18 cellular contexts compared by ENCODE assay signal in genomic region chr6:116596815-116597214, GRCh38. TPM values are rescaled to one million over a fixed set of nuclear protein-coding genes. Genes with fewer than 3 reads are reported as not detected.
DNase-seq lines count a peak whose midpoint lies in the region; ATAC-seq, FAIRE-seq and TF ChIP-seq lines count a peak whose summit lies in the region.
"Had no signal": no experiment of that assay in that cellular context is flagged by ENCODE, and none has a peak within 500 bp of the region (broad histone marks: within the 10 kb centered on the region; RNA-seq: fewer than 3 reads in every experiment).

No MANE protein-coding gene starts in this region.

- no peak overlapping the region for H3K27ac ChIP-seq in K562 (ENCODE audit: extremely low read depth, low read depth, low read length)
- H3K27ac ChIP-seq: suprapubic skin had no signal

- H3K4me3 ChIP-seq in K562, result no peak overlapping the region
- no peak overlapping the region for H3K4me3 ChIP-seq in mucosa of descending colon
- H3K4me3 ChIP-seq: suprapubic skin had no signal

- H3K4me1 ChIP-seq in K562 (replicated peaks in 1 of 2; ENCODE audit: control insufficient read depth in 2 of 2, insufficient read depth in 2 of 2, low read length in 2 of 2) (no peaks in the 10 kb centered on the region), mucosa of descending colon (ENCODE audit: low read depth) (no peaks in the 10 kb centered on the region)
- H3K4me1 ChIP-seq: suprapubic skin had no signal

- FAIRE-seq in GM12892 (lab: Jason Lieb, UNC), result peak; percentile 42
- no peak for FAIRE-seq in K562 (lab: Jason Lieb, UNC)

- H3K4me2 ChIP-seq in K562 (ENCODE audit: insufficient read depth, low read length), result no peak overlapping the region

- CTCF ChIA-PET in K562 (lab: Yijun Ruan, JAX; ENCODE audit: low intra/inter-chr PET ratio), result no interaction called here

- POLR2A ChIA-PET in K562 (lab: Yijun Ruan, JAX), result interaction anchor here (1.1 kb wide), 1 partner anchor 26 kb away, joined by 3 read pairs; the partner anchor contains the start of gene RWDD1

- TF ChIP-seq RAD21 in K562 (CRISPR knock-in tag; conservative IDR thresholded peaks at IDR 0.05 in 1 of 2, IDR thresholded peaks at IDR 0.05 in 1 of 2), result no peak

- no peak overlapping the region for H2AFZ ChIP-seq in K562 (ENCODE audit: low read depth, low read length)

- no peaks in the 10 kb centered on the region for H3K9me1 ChIP-seq in K562 (ENCODE audit: control insufficient read depth, insufficient read depth, low read length)

- no TSS peak for BruUV-seq in K562 (replicated peaks; lab: Mats Ljungman, UMichigan)

- H3K36me3 ChIP-seq in K562 (ENCODE audit: control insufficient read depth, insufficient read depth, low read length) (peaks cover 22% of the 10 kb centered on the region; the same call in 2 of the 3 replicates), mucosa of descending colon (ENCODE audit: low read depth) (no peaks in the 10 kb centered on the region)

- intact Hi-C loops in K562 (cut with micrococcal nuclease) (no loop called here), mucosa of descending colon (cut with DNase I, micrococcal nuclease) (no loop called here)

- no peak overlapping the region for H3K9ac ChIP-seq in K562 (ENCODE audit: insufficient read depth in 1 of 2, low read depth in 2 of 2, low read length in 2 of 2)

- DNase-seq in GM12892 (ENCODE audit: insufficient read length) (no peak), LHCN-M2 (ENCODE audit: low read depth) (peak; percentile 23), K562 (ENCODE audit: extremely low read depth in 1 of 4, low spot score in 3 of 4) (peak in 3 of 4 experiments; percentile 17 to 34 (median 19)), kidney glomerular epithelial cell (lab: John Stamatoyannopoulos, UW) (peak; percentile 10), HuH-7.5 (ENCODE audit: low spot score) (no peak), mucosa of descending colon (no peak), UCSD-AML1 (lab: John Stamatoyannopoulos, UW; ENCODE audit: unreplicated experiment) (no peak), NCI-H2196 treated with DMSO at 0.1 percent for 48 hours (lab: John Stamatoyannopoulos, UW; ENCODE audit: unreplicated experiment) (no peak)
- DNase-seq: activated CD4-positive, alpha-beta memory T cell treated with anti-CD3 and anti-CD28 coated beads, Interleukin-2, amount 10 ng/mL, durations not matched to agents 7 days and 5 days; caudate nucleus; CD4-positive, CD25-positive, alpha-beta regulatory T cell; NCI-H1417 had no signal

- no peaks in the 10 kb centered on the region for H3K9me3 ChIP-seq in K562 (replicated peaks; ENCODE audit: control insufficient read depth, insufficient read depth, low read depth, low read length)
- no peaks in the 10 kb centered on the region for H3K9me3 ChIP-seq in mucosa of descending colon
- H3K9me3 ChIP-seq: suprapubic skin had no signal

- ATAC-seq in K562, result peak; percentile 49; the same call in 1 of the 3 replicates
- ATAC-seq in mucosa of descending colon, result no peak
- ATAC-seq: Panc1 had no signal

- in situ Hi-C loops in K562 (cut with MboI), result no loop called here

- WGBS in K562 (ENCODE audit: insufficient coverage, low coverage, missing lambda C conversion rate), result 21% methylated on average over 2 of the region's 4 CpGs

- no peak for TF ChIP-seq EP300 in K562 (IDR thresholded peaks at IDR 0.05; ENCODE audit: low read length)

- no peaks in the 10 kb centered on the region for H3K27me3 ChIP-seq in K562 (ENCODE audit: control insufficient read depth in 2 of 2, insufficient read depth in 2 of 2, low read length in 2 of 2)
- H3K27me3 ChIP-seq: suprapubic skin had no signal

- TF ChIP-seq POLR2A in GM12892 (IDR thresholded peaks at IDR 0.05; ENCODE audit: low read depth, low read length) (no peak), K562 (conservative IDR thresholded peaks at IDR 0.05) (no peak)

- no peaks in the 10 kb centered on the region for H4K20me1 ChIP-seq in K562 (replicated peaks; ENCODE audit: control insufficient read depth, insufficient read depth, low read length)

- no peaks in the 10 kb centered on the region for H3K79me2 ChIP-seq in K562 (ENCODE audit: control insufficient read depth, insufficient read depth, low read length)

- no peak for TF ChIP-seq CTCF in K562 (IDR thresholded peaks at IDR 0.05 in 2 of 3, conservative IDR thresholded peaks at IDR 0.05 in 1 of 3; ENCODE audit: insufficient read depth in 2 of 3, low read depth in 1 of 3, low read length in 3 of 3)
- no peak for TF ChIP-seq CTCF in mucosa of descending colon (IDR thresholded peaks at IDR 0.05)

RNA-seq across cellular contexts. Expression of gene RSPH4A, which starts 19.5 kb away (rescaled TPM):
- polyA plus RNA-seq in GM12892 (2012; ENCODE audit: missing spikeins), result not detected
- 0.26 and 0.57 TPM in 2 replicates for total RNA-seq in LHCN-M2 (2014; rRNA removed)
- 0.17 TPM for polyA plus RNA-seq in LHCN-M2 (2012)
- 0.18 TPM in 1 of 2 replicates, not detected in the other for total RNA-seq in K562 (2011; cell fraction: chromatin; rRNA removed; ENCODE audit: low replicate concordance)
- not detected in 2 replicates for total RNA-seq in K562 (2011; cell fraction: nucleolus; rRNA removed)
- total RNA-seq in K562 (2011; cell fraction: nucleoplasm; rRNA removed), result 0.46 TPM in 1 of 2 replicates, not detected in the other
- 0.14 TPM in 1 of 2 replicates, not detected in the other for total RNA-seq in K562 (2014; rRNA removed)
- 0.11 and 0.32 TPM in 2 replicates for total RNA-seq in K562 (2014; rRNA removed; fragmentation: Illumina TruSeq; extraction: Trizol)
- 0.29 and 0.30 TPM in 2 replicates for total RNA-seq in K562 (2015; rRNA removed; fragmentation: Illumina TruSeq; extraction: Trizol)
- total RNA-seq in K562 (2021), result 0.11 TPM in 2 replicates
- polyA plus RNA-seq in K562 (2011; rRNA removed), result 0.04 and 0.19 TPM in 2 replicates
- polyA plus RNA-seq in K562 (2011; cell fraction: cytosol; rRNA removed), result 0.10 TPM in 1 of 2 replicates, not detected in the other
- polyA plus RNA-seq in K562 (2011; cell fraction: nucleus; rRNA removed), result 0.33 and 0.42 TPM in 2 replicates
- polyA plus RNA-seq in K562 (2012), result 0.12 and 0.24 TPM in 2 replicates
- 0.29 and 0.30 TPM in 2 replicates for polyA plus RNA-seq in K562 (2014; fragmentation: Illumina TruSeq; extraction: Trizol)
- under 1 TPM; 0.07 to 0.08 TPM for polyA plus RNA-seq in K562 (2014; fragmentation: Nextera tagmentation; extraction: Ambion mirVana)
- 0.03 and 0.15 TPM in 2 replicates for polyA plus RNA-seq in K562 (2014; rRNA removed)
- 0.14 and 0.15 TPM in 2 replicates for polyA minus RNA-seq in K562 (2011; rRNA and poly(A)+ RNA removed)
- polyA minus RNA-seq in K562 (2011; cell fraction: cytosol; rRNA and poly(A)+ RNA removed), result not detected in 2 replicates
- polyA minus RNA-seq in K562 (2011; cell fraction: nucleus; rRNA and poly(A)+ RNA removed), result 0.13 and 0.33 TPM in 2 replicates
- under 1 TPM; 0.14 to 0.35 (median 0.19) TPM for total RNA-seq in mucosa of descending colon
- total RNA-seq: NCI-H460 had no signal

RNA-seq across cellular contexts. Expression of gene RWDD1, which starts 25.5 kb away (rescaled TPM):
- 62.7 TPM for polyA plus RNA-seq in GM12892 (2012; ENCODE audit: missing spikeins)
- total RNA-seq in LHCN-M2 (2014; rRNA removed) (46.8 and 61.5 TPM in 2 replicates), K562 (2014; rRNA removed) (31.9 and 36.2 TPM in 2 replicates), K562 (2014; rRNA removed; fragmentation: Illumina TruSeq; extraction: Trizol) (63.9 and 72.5 TPM in 2 replicates), K562 (2015; rRNA removed; fragmentation: Illumina TruSeq; extraction: Trizol) (69.4 and 77.3 TPM in 2 replicates), K562 (2021) (37.3 and 42.8 TPM in 2 replicates), mucosa of descending colon (10 to 100 TPM; 21.0 to 58.0 (median 34.2) TPM)
- 46.5 TPM for polyA plus RNA-seq in LHCN-M2 (2012)
- total RNA-seq in K562 (2011; cell fraction: chromatin; rRNA removed; ENCODE audit: low replicate concordance), result 5.0 and 8.2 TPM in 2 replicates
- total RNA-seq in K562 (2011; cell fraction: nucleolus; rRNA removed), result 1.8 and 2.4 TPM in 2 replicates
- 6.2 and 6.5 TPM in 2 replicates for total RNA-seq in K562 (2011; cell fraction: nucleoplasm; rRNA removed)
- polyA plus RNA-seq in K562 (2011; rRNA removed) (40.4 and 42.9 TPM in 2 replicates), K562 (2014; fragmentation: Illumina TruSeq; extraction: Trizol) (64.1 and 89.8 TPM in 2 replicates), K562 (2014; fragmentation: Nextera tagmentation; extraction: Ambion mirVana) (10 to 100 TPM; 48.7 to 53.2 TPM), K562 (2014; rRNA removed) (44.4 and 48.0 TPM in 2 replicates)
- 14.8 and 24.2 TPM in 2 replicates for polyA plus RNA-seq in K562 (2011; cell fraction: cytosol; rRNA removed)
- polyA plus RNA-seq in K562 (2011; cell fraction: nucleus; rRNA removed), result 9.8 and 12.7 TPM in 2 replicates
- polyA plus RNA-seq in K562 (2012), result 35.1 and 39.5 TPM in 2 replicates
- polyA minus RNA-seq in K562 (2011; rRNA and poly(A)+ RNA removed), result 18.0 and 22.8 TPM in 2 replicates
- 8.6 and 9.0 TPM in 2 replicates for polyA minus RNA-seq in K562 (2011; cell fraction: cytosol; rRNA and poly(A)+ RNA removed)
- polyA minus RNA-seq in K562 (2011; cell fraction: nucleus; rRNA and poly(A)+ RNA removed), result 3.9 and 5.7 TPM in 2 replicates

RNA-seq across cellular contexts. Expression of gene CALHM4, which starts 43.3 kb away (rescaled TPM):
- polyA plus RNA-seq in GM12892 (2012; ENCODE audit: missing spikeins), result not detected
- total RNA-seq in LHCN-M2 (2014; rRNA removed), result 0.26 and 1.3 TPM in 2 replicates
- polyA plus RNA-seq in LHCN-M2 (2012), result not detected
- not detected in 2 replicates for total RNA-seq in K562 (2011; cell fraction: chromatin; rRNA removed; ENCODE audit: low replicate concordance)
- total RNA-seq in K562 (2011; cell fraction: nucleolus; rRNA removed), result not detected in 2 replicates
- not detected in 2 replicates for total RNA-seq in K562 (2011; cell fraction: nucleoplasm; rRNA removed)
- total RNA-seq in K562 (2014; rRNA removed), result not detected in 2 replicates
- not detected in 2 replicates for total RNA-seq in K562 (2014; rRNA removed; fragmentation: Illumina TruSeq; extraction: Trizol)
- not detected in 2 replicates for total RNA-seq in K562 (2015; rRNA removed; fragmentation: Illumina TruSeq; extraction: Trizol)
- not detected in 2 replicates for total RNA-seq in K562 (2021)
- polyA plus RNA-seq in K562 (2011; rRNA removed), result not detected in 2 replicates
- not detected in 2 replicates for polyA plus RNA-seq in K562 (2011; cell fraction: cytosol; rRNA removed)
- polyA plus RNA-seq in K562 (2011; cell fraction: nucleus; rRNA removed), result not detected in 2 replicates
- polyA plus RNA-seq in K562 (2012), result not detected in 2 replicates
- polyA plus RNA-seq in K562 (2014; fragmentation: Illumina TruSeq; extraction: Trizol), result not detected in 2 replicates
- not detected for polyA plus RNA-seq in K562 (2014; fragmentation: Nextera tagmentation; extraction: Ambion mirVana)
- not detected in 2 replicates for polyA plus RNA-seq in K562 (2014; rRNA removed)
- polyA minus RNA-seq in K562 (2011; rRNA and poly(A)+ RNA removed), result not detected in 2 replicates
- polyA minus RNA-seq in K562 (2011; cell fraction: cytosol; rRNA and poly(A)+ RNA removed), result not detected in 2 replicates
- not detected in 2 replicates for polyA minus RNA-seq in K562 (2011; cell fraction: nucleus; rRNA and poly(A)+ RNA removed)
- not detected for total RNA-seq in mucosa of descending colon
- total RNA-seq: activated CD4-positive, alpha-beta memory T cell treated with anti-CD3 and anti-CD28 coated beads, Interleukin-2, amount 10 ng/mL, durations not matched to agents 7 days and 5 days; CD4-positive, CD25-positive, alpha-beta regulatory T cell; G401; HT1080; NCI-H460 had no signal
- polyA plus RNA-seq: CD4-positive, CD25-positive, alpha-beta regulatory T cell; esophagus had no signal

RNA-seq across cellular contexts. Expression of gene TRAPPC3L, which starts 51.3 kb away (rescaled TPM):
- not detected for polyA plus RNA-seq in GM12892 (2012; ENCODE audit: missing spikeins)
- total RNA-seq in LHCN-M2 (2014; rRNA removed) (0.06 TPM in 1 of 2 replicates, not detected in the other), K562 (2014; rRNA removed) (not detected in 2 replicates), K562 (2014; rRNA removed; fragmentation: Illumina TruSeq; extraction: Trizol) (not detected in 2 replicates), K562 (2015; rRNA removed; fragmentation: Illumina TruSeq; extraction: Trizol) (not detected in 2 replicates), K562 (2021) (not detected in 2 replicates), mucosa of descending colon (not detected)
- 0.04 TPM for polyA plus RNA-seq in LHCN-M2 (2012)
- total RNA-seq in K562 (2011; cell fraction: chromatin; rRNA removed; ENCODE audit: low replicate concordance), result not detected in 2 replicates
- total RNA-seq in K562 (2011; cell fraction: nucleolus; rRNA removed), result not detected in 2 replicates
- total RNA-seq in K562 (2011; cell fraction: nucleoplasm; rRNA removed), result not detected in 2 replicates
- polyA plus RNA-seq in K562 (2011; rRNA removed) (not detected in 2 replicates), K562 (2014; fragmentation: Illumina TruSeq; extraction: Trizol) (not detected in 2 replicates), K562 (2014; fragmentation: Nextera tagmentation; extraction: Ambion mirVana) (not detected), K562 (2014; rRNA removed) (not detected in 2 replicates)
- polyA plus RNA-seq in K562 (2011; cell fraction: cytosol; rRNA removed), result not detected in 2 replicates
- polyA plus RNA-seq in K562 (2011; cell fraction: nucleus; rRNA removed), result not detected in 2 replicates
- 0.04 TPM in 1 of 2 replicates, not detected in the other for polyA plus RNA-seq in K562 (2012)
- polyA minus RNA-seq in K562 (2011; rRNA and poly(A)+ RNA removed), result not detected in 2 replicates
- not detected in 2 replicates for polyA minus RNA-seq in K562 (2011; cell fraction: cytosol; rRNA and poly(A)+ RNA removed)
- not detected in 2 replicates for polyA minus RNA-seq in K562 (2011; cell fraction: nucleus; rRNA and poly(A)+ RNA removed)
- total RNA-seq: activated CD4-positive, alpha-beta memory T cell treated with anti-CD3 and anti-CD28 coated beads, Interleukin-2, amount 10 ng/mL, durations not matched to agents 7 days and 5 days; G401; NCI-H460; suprapubic skin had no signal
- polyA plus RNA-seq: CD4-positive, CD25-positive, alpha-beta regulatory T cell had no signal

Comparison
In these comparisons a context has a peak if more than half of its experiments do, and no peak if none do; other contexts are left out.
1. DNase-seq: peak in LHCN-M2 (single experiment), K562 (3 of 4) and kidney glomerular epithelial cell (single experiment); none in GM12892 (single experiment), HuH-7.5 (single experiment), mucosa of descending colon (0 of 3), UCSD-AML1 (single experiment) and NCI-H2196 treated with DMSO at 0.1 percent for 48 hours (single experiment).